Comparison of ENCODE assay signal across 11 cellular contexts in genomic region chr4:53763813-53764597, GRCh38.
DNase-seq lines count a peak whose midpoint lies in the region; ATAC-seq and TF ChIP-seq lines count a peak whose summit lies in the region.
"Had no signal": no experiment of that assay in that cellular context is flagged by ENCODE, and none has a peak within 500 bp of the region (broad histone marks: within the 10 kb centered on the region; RNA-seq: fewer than 3 reads in every experiment).

No MANE protein-coding gene starts in this region.

- no peak for ATAC-seq in activated CD8-positive, alpha-beta memory T cell treated with anti-CD3 and anti-CD28 coated beads, Interleukin-2, amount 10 ng/mL, durations not matched to agents 7 days and 5 days
- no peak for ATAC-seq in HG02623 (IDR thresholded peaks at IDR 0.05; ENCODE audit: unreplicated experiment)
- no peak for ATAC-seq in activated CD8-positive, alpha-beta T cell treated with anti-CD3 and anti-CD28 coated beads, Interleukin-2, amount 10 ng/mL, durations not matched to agents 7 days and 5 days

- CTCF ChIA-PET in BJ (lab: Yijun Ruan, JAX) (interaction anchor here (0.8 to 4.4 kb wide), 5 partner anchors 16 to 749 kb away, joined by 3 to 18 read pairs (median 4); no protein-coding TSS in a partner anchor), RWPE1 (lab: Yijun Ruan, JAX) (no interaction called here)
- CTCF ChIA-PET in activated CD8-positive, alpha-beta memory T cell treated with anti-CD3 and anti-CD28 coated beads, Interleukin-2, amount 10 ng/mL, durations not matched to agents 7 days and 5 days (lab: Charles Lee), result no interaction called here
- CTCF ChIA-PET in activated CD8-positive, alpha-beta T cell treated with anti-CD3 and anti-CD28 coated beads, Interleukin-2, amount 10 ng/mL, durations not matched to agents 7 days and 5 days (lab: Charles Lee), result no interaction called here

- no peaks in the 10 kb centered on the region for H3K27me3 Mint-ChIP-seq in activated CD8-positive, alpha-beta memory T cell treated with anti-CD3 and anti-CD28 coated beads, Interleukin-2, amount 10 ng/mL, durations not matched to agents 7 days and 5 days
- H3K27me3 Mint-ChIP-seq in activated CD8-positive, alpha-beta T cell treated with anti-CD3 and anti-CD28 coated beads, Interleukin-2, amount 10 ng/mL, durations not matched to agents 7 days and 5 days (ENCODE audit: low read depth), result peaks cover 2% of the 10 kb centered on the region
- H3K27me3 Mint-ChIP-seq: stimulated activated naive CD8-positive, alpha-beta T cell treated with anti-CD3 and anti-CD28 coated beads, Interleukin-15, Interleukin-2, amounts not matched to agents 100 ng/mL and 50 ng/mL, for 24 hours had no signal

- H3K27me3 ChIP-seq in BJ (ENCODE audit: control insufficient read depth, insufficient read depth, low read length), result no peaks in the 10 kb centered on the region

- no peaks in the 10 kb centered on the region for H3K4me1 Mint-ChIP-seq in activated CD8-positive, alpha-beta memory T cell treated with anti-CD3 and anti-CD28 coated beads, Interleukin-2, amount 10 ng/mL, durations not matched to agents 7 days and 5 days
- no peaks in the 10 kb centered on the region for H3K4me1 Mint-ChIP-seq in activated CD8-positive, alpha-beta T cell treated with anti-CD3 and anti-CD28 coated beads, Interleukin-2, amount 10 ng/mL, durations not matched to agents 7 days and 5 days (ENCODE audit: low read depth)

- H3K36me3 Mint-ChIP-seq in activated CD8-positive, alpha-beta memory T cell treated with anti-CD3 and anti-CD28 coated beads, Interleukin-2, amount 10 ng/mL, durations not matched to agents 7 days and 5 days, result no peaks in the 10 kb centered on the region
- H3K36me3 Mint-ChIP-seq in activated CD8-positive, alpha-beta T cell treated with anti-CD3 and anti-CD28 coated beads, Interleukin-2, amount 10 ng/mL, durations not matched to agents 7 days and 5 days (ENCODE audit: low read depth), result no peaks in the 10 kb centered on the region

- POLR2A ChIA-PET in BJ (lab: Charles Lee), result no interaction called here
- POLR2A ChIA-PET in RWPE1 (lab: Yijun Ruan, JAX; ENCODE audit: low non-redundant PET), result no interaction called here
- POLR2A ChIA-PET in activated CD8-positive, alpha-beta T cell treated with anti-CD3 and anti-CD28 coated beads, Interleukin-2, amount 10 ng/mL, durations not matched to agents 7 days and 5 days (lab: Charles Lee), result no interaction called here

- no peak overlapping the region for H3K4me3 ChIP-seq in BJ (ENCODE audit: low read depth, low read length)
- no peak overlapping the region for H3K4me3 ChIP-seq in fibroblast of mammary gland (ENCODE audit: control insufficient read depth, low read depth, low read length)

- H3K27ac Mint-ChIP-seq in activated CD8-positive, alpha-beta memory T cell treated with anti-CD3 and anti-CD28 coated beads, Interleukin-2, amount 10 ng/mL, durations not matched to agents 7 days and 5 days, result no peak overlapping the region
- H3K27ac Mint-ChIP-seq in activated CD8-positive, alpha-beta T cell treated with anti-CD3 and anti-CD28 coated beads, Interleukin-2, amount 10 ng/mL, durations not matched to agents 7 days and 5 days, result no peak overlapping the region
- H3K27ac Mint-ChIP-seq: stimulated activated naive CD8-positive, alpha-beta T cell treated with anti-CD3 and anti-CD28 coated beads, Interleukin-15, Interleukin-2, amounts not matched to agents 100 ng/mL and 50 ng/mL, for 24 hours had no signal

- no peaks in the 10 kb centered on the region for H3K9me3 Mint-ChIP-seq in activated CD8-positive, alpha-beta memory T cell treated with anti-CD3 and anti-CD28 coated beads, Interleukin-2, amount 10 ng/mL, durations not matched to agents 7 days and 5 days (ENCODE audit: low read depth)
- H3K9me3 Mint-ChIP-seq in activated CD8-positive, alpha-beta T cell treated with anti-CD3 and anti-CD28 coated beads, Interleukin-2, amount 10 ng/mL, durations not matched to agents 7 days and 5 days (ENCODE audit: insufficient read depth), result no peaks in the 10 kb centered on the region

- H3K27ac ChIP-seq in RWPE1, result no peak overlapping the region

- TF ChIP-seq CTCF in BJ (IDR thresholded peaks at IDR 0.05; ENCODE audit: insufficient read depth, low read depth, low read length), result no peak
- TF ChIP-seq CTCF in RWPE1 (conservative IDR thresholded peaks at IDR 0.05; ENCODE audit: low read depth), result no peak
- TF ChIP-seq CTCF in fibroblast of mammary gland (conservative IDR thresholded peaks at IDR 0.05; ENCODE audit: control insufficient read depth, insufficient read depth, low read depth, low read length), result no peak

- H3K36me3 ChIP-seq in BJ (ENCODE audit: control insufficient read depth, insufficient read depth, low read length), result no peaks in the 10 kb centered on the region

- no peak overlapping the region for H3K4me3 Mint-ChIP-seq in activated CD8-positive, alpha-beta memory T cell treated with anti-CD3 and anti-CD28 coated beads, Interleukin-2, amount 10 ng/mL, durations not matched to agents 7 days and 5 days
- H3K4me3 Mint-ChIP-seq in activated CD8-positive, alpha-beta T cell treated with anti-CD3 and anti-CD28 coated beads, Interleukin-2, amount 10 ng/mL, durations not matched to agents 7 days and 5 days, result no peak overlapping the region
- H3K4me3 Mint-ChIP-seq: stimulated activated naive CD8-positive, alpha-beta T cell treated with anti-CD3 and anti-CD28 coated beads, Interleukin-15, Interleukin-2, amounts not matched to agents 100 ng/mL and 50 ng/mL, for 24 hours had no signal

- DNase-seq in BJ (ENCODE audit: low read depth) (peak; percentile 75), RWPE1 (ENCODE audit: low spot score) (peak; percentile 5), fibroblast of mammary gland (ENCODE audit: low read depth) (peak; percentile 71), renal cortical epithelial cell (ENCODE audit: low read depth) (peak; percentile 15), T-helper 9 cell (no peak)
- no peak for DNase-seq in activated CD8-positive, alpha-beta memory T cell treated with anti-CD3 and anti-CD28 coated beads, Interleukin-2, amount 10 ng/mL, durations not matched to agents 7 days and 5 days
- no peak for DNase-seq in activated CD8-positive, alpha-beta T cell treated with anti-CD3 and anti-CD28 coated beads, Interleukin-2, amount 10 ng/mL, durations not matched to agents 7 days and 5 days
- DNase-seq: cerebellar nuclear complex, NCI-H524 treated with DMSO at 0.1 percent for 48 hours had no signal

Comparison
In these comparisons a context has a peak if more than half of its experiments do, and no peak if none do; other contexts are left out.
1. DNase-seq: peak in BJ (single experiment), RWPE1 (single experiment), fibroblast of mammary gland (single experiment) and renal cortical epithelial cell (single experiment); none in activated CD8-positive, alpha-beta memory T cell treated with anti-CD3 and anti-CD28 coated beads, Interleukin-2, amount 10 ng/mL, durations not matched to agents 7 days and 5 days (single experiment), T-helper 9 cell (single experiment) and activated CD8-positive, alpha-beta T cell treated with anti-CD3 and anti-CD28 coated beads, Interleukin-2, amount 10 ng/mL, durations not matched to agents 7 days and 5 days (single experiment).